In genomic region chr14:60089201-60089600, GRCh38 we compare ENCODE assay signal across 16 cellular contexts.
"Had no signal": no experiment of that assay in that cellular context is flagged by ENCODE, and none has a peak within 500 bp of the region (broad histone marks: within the 10 kb centered on the region; RNA-seq: fewer than 3 reads in every experiment).

No MANE protein-coding gene starts in this region.

- H3K27ac ChIP-seq: cardiac muscle cell, left ventricle myocardium inferior, sigmoid colon, spleen, suprapubic skin, WERI-Rb-1 had no signal

- H3K27ac Mint-ChIP-seq: activated CD4-positive, alpha-beta memory T cell treated with anti-CD3 and anti-CD28 coated beads, Interleukin-2, amount 10 ng/mL, durations not matched to agents 7 days and 5 days; activated naive CD4-positive, alpha-beta T cell treated with anti-CD3 and anti-CD28 coated beads, Interleukin-2, amount 10 ng/mL, durations not matched to agents 7 days and 5 days; activated T-cell treated with anti-CD3 and anti-CD28 coated beads, Interleukin-2, amount 50 U/mL, for 24 hours; natural killer cell; stimulated activated naive CD8-positive, alpha-beta T cell treated with anti-CD3 and anti-CD28 coated beads, Interleukin-15, Interleukin-2, amounts not matched to agents 100 ng/mL and 50 ng/mL, for 24 hours; T-helper 1 cell treated with Interleukin-12 subunit alpha and Interleukin-12 subunit beta and Interleukin-4 antibody, amounts not matched to agents 30 μg/mL and 1 μg/mL, for 36 hours had no signal

- H3K4me3 ChIP-seq: cardiac muscle cell, left ventricle myocardium inferior, sigmoid colon, spleen, suprapubic skin had no signal

- ATAC-seq: natural killer cell had no signal

- DNase-seq: activated CD4-positive, alpha-beta memory T cell treated with anti-CD3 and anti-CD28 coated beads, Interleukin-2, amount 10 ng/mL, durations not matched to agents 7 days and 5 days; activated naive CD4-positive, alpha-beta T cell treated with anti-CD3 and anti-CD28 coated beads, Interleukin-2, amount 10 ng/mL, durations not matched to agents 7 days and 5 days; activated T-cell treated with anti-CD3 and anti-CD28 coated beads, Interleukin-2, amount 50 U/mL, for 24 hours; erythroblast; hypothalamus; kidney; left ventricle myocardium inferior; natural killer cell; sigmoid colon; spleen; trophoblast cell; WERI-Rb-1 had no signal

- H3K36me3 Mint-ChIP-seq: natural killer cell had no signal

- H3K9me3 ChIP-seq: left ventricle myocardium inferior, sigmoid colon, spleen, suprapubic skin had no signal

- H3K36me3 ChIP-seq: cardiac muscle cell, left ventricle myocardium inferior, sigmoid colon, spleen, suprapubic skin had no signal

- H3K27me3 Mint-ChIP-seq: activated T-cell treated with anti-CD3 and anti-CD28 coated beads, Interleukin-2, amount 50 U/mL, for 24 hours had no signal

- H3K27me3 ChIP-seq: cardiac muscle cell, sigmoid colon, spleen, suprapubic skin had no signal

- H3K9me3 Mint-ChIP-seq: activated CD4-positive, alpha-beta memory T cell treated with anti-CD3 and anti-CD28 coated beads, Interleukin-2, amount 10 ng/mL, durations not matched to agents 7 days and 5 days; activated naive CD4-positive, alpha-beta T cell treated with anti-CD3 and anti-CD28 coated beads, Interleukin-2, amount 10 ng/mL, durations not matched to agents 7 days and 5 days; activated T-cell treated with anti-CD3 and anti-CD28 coated beads, Interleukin-2, amount 50 U/mL, for 24 hours; natural killer cell; stimulated activated naive CD8-positive, alpha-beta T cell treated with anti-CD3 and anti-CD28 coated beads, Interleukin-15, Interleukin-2, amounts not matched to agents 100 ng/mL and 50 ng/mL, for 24 hours; T-helper 1 cell treated with Interleukin-12 subunit alpha and Interleukin-12 subunit beta and Interleukin-4 antibody, amounts not matched to agents 30 μg/mL and 1 μg/mL, for 36 hours had no signal

- H3K4me3 Mint-ChIP-seq: activated CD4-positive, alpha-beta memory T cell treated with anti-CD3 and anti-CD28 coated beads, Interleukin-2, amount 10 ng/mL, durations not matched to agents 7 days and 5 days; activated naive CD4-positive, alpha-beta T cell treated with anti-CD3 and anti-CD28 coated beads, Interleukin-2, amount 10 ng/mL, durations not matched to agents 7 days and 5 days; activated T-cell treated with anti-CD3 and anti-CD28 coated beads, Interleukin-2, amount 50 U/mL, for 24 hours; natural killer cell; stimulated activated naive CD8-positive, alpha-beta T cell treated with anti-CD3 and anti-CD28 coated beads, Interleukin-15, Interleukin-2, amounts not matched to agents 100 ng/mL and 50 ng/mL, for 24 hours; T-helper 1 cell treated with Interleukin-12 subunit alpha and Interleukin-12 subunit beta and Interleukin-4 antibody, amounts not matched to agents 30 μg/mL and 1 μg/mL, for 36 hours had no signal
